8 cellular contexts compared by ENCODE assay signal in genomic region chr6:81766482-81767069, GRCh38. TPM values are rescaled to one million over a fixed set of nuclear protein-coding genes. Genes with fewer than 3 reads are reported as not detected.
DNase-seq lines count a peak whose midpoint lies in the region; ATAC-seq and TF ChIP-seq lines count a peak whose summit lies in the region.

No MANE protein-coding gene starts in this region.

- peaks cover 62% of the 10 kb centered on the region for H3K4me1 ChIP-seq in KMS-11 (ENCODE audit: low read depth, poor library complexity, severe bottlenecking)

- H3K79me2 ChIP-seq in KMS-11 (ENCODE audit: insufficient read depth, low read depth) = no peaks in the 10 kb centered on the region

- no peaks in the 10 kb centered on the region for H4K20me1 ChIP-seq in KMS-11 (ENCODE audit: insufficient read depth)

- no peaks in the 10 kb centered on the region for H3K27me3 ChIP-seq in KMS-11 (ENCODE audit: insufficient read depth, low read depth)

- DNase-seq in NCI-H2196 (lab: John Stamatoyannopoulos, UW; ENCODE audit: unreplicated experiment) (peak; percentile 43), NCI-H2196 treated with DMSO at 0.1 percent for 48 hours (lab: John Stamatoyannopoulos, UW; ENCODE audit: unreplicated experiment) (no peak), cardiac fibroblast (ENCODE audit: low read depth in 2 of 2) (peak; percentile 93 to 95), non-pigmented ciliary epithelial cell (ENCODE audit: low read depth) (peak; percentile 88), activated T-cell treated with anti-CD3 and anti-CD28 coated beads for 4 hours (no peak), mesenteric fat pad (ENCODE audit: low spot score) (no peak)

- peak overlapping the region; percentile 52; the same call in 1 of the 2 replicates for H2AFZ ChIP-seq in KMS-11 (ENCODE audit: low read depth)

- H3K36me3 ChIP-seq in KMS-11 (ENCODE audit: insufficient read depth) = no peaks in the 10 kb centered on the region

- ATAC-seq in HG03280 (IDR thresholded peaks at IDR 0.05; ENCODE audit: unreplicated experiment) = no peak

- H3K27ac ChIP-seq in KMS-11 = peak overlapping the region; percentile 64

- TF ChIP-seq CTCF in KMS-11 (conservative IDR thresholded peaks at IDR 0.05; ENCODE audit: low read depth, low read length) (no peak), cardiac fibroblast (IDR thresholded peaks at IDR 0.05; ENCODE audit: low read depth, low read length) (no peak)

- no peak overlapping the region for H3K9ac ChIP-seq in KMS-11

- peak overlapping the region; percentile 30 for H3K4me2 ChIP-seq in KMS-11

- H3K4me3 ChIP-seq in KMS-11 (IDR thresholded peaks at IDR 0.05; ENCODE audit: insufficient read depth, low read depth, low read length) = no peak overlapping the region
- H3K4me3 ChIP-seq in cardiac fibroblast (replicated peaks in 1 of 2; ENCODE audit: low read depth in 2 of 2, low read length in 2 of 2) = no peak overlapping the region

RNA-seq across cellular contexts. Expression of gene TENT5A, which starts 14.1 kb away (rescaled TPM):
- 15.2 TPM for total RNA-seq in mesenteric fat pad

Comparison
In these comparisons a context has a peak if more than half of its experiments do, and no peak if none do; other contexts are left out.
1. DNase-seq: peak in NCI-H2196 (single experiment), cardiac fibroblast (2 of 2) and non-pigmented ciliary epithelial cell (single experiment); none in NCI-H2196 treated with DMSO at 0.1 percent for 48 hours (single experiment), activated T-cell treated with anti-CD3 and anti-CD28 coated beads for 4 hours (single experiment) and mesenteric fat pad (single experiment).